In the genomic region with DNA sequence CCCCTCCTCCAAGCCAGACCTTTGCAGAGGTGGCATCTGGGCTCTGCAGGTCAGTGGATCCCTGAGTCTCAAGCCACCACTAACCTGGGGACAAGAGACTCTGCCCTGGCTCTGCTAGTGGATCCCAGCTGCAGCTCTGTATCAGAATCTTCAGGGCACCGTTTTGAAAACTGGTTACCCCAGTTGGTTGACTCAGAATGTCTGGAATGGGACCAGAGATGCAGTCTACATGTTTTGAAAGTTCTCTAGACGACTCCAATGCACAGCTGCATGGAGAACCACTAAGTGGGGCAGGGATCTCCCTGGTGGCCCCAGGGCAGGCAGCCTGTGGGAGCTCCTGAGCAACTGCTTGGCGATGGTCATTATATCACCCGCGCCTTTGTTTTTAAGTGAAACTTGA, we compare ENCODE assay signal across 14 cellular contexts.
"Had no signal": no experiment of that assay in that cellular context is flagged by ENCODE, and none has a peak within 500 bp of the region (broad histone marks: within the 10 kb centered on the region; RNA-seq: fewer than 3 reads in every experiment).

No MANE protein-coding gene starts in this region.

- H3K9ac ChIP-seq: neural progenitor cell, parathyroid adenoma had no signal

- H3K36me3 ChIP-seq: left lung, neural progenitor cell, stomach, thoracic aorta had no signal

- ATAC-seq: activated CD4-positive, CD25-positive, alpha-beta regulatory T cell treated with anti-CD3 and anti-CD28 coated beads, Interleukin-2, amount 50 U/mL, for 24 hours; left lung had no signal

- H3K27me3 ChIP-seq: left lung, neural progenitor cell, stomach had no signal

- H3K4me3 ChIP-seq: left lung, neural progenitor cell, stomach, thoracic aorta had no signal

- H2AFZ ChIP-seq: neural progenitor cell, parathyroid adenoma had no signal

- FAIRE-seq: small intestine, urothelium cell line had no signal

- H3K9me3 ChIP-seq: left lung, stomach, thoracic aorta had no signal

- H3K4me1 ChIP-seq: parathyroid adenoma had no signal

- DNase-seq: activated gamma-delta T cell treated with Interleukin-2 at 50 U/mL for 16 hours; activated naive CD8-positive, alpha-beta T cell treated with anti-CD3 and anti-CD28 coated beads for 36 hours; activated T-cell treated with anti-CD3 and anti-CD28 coated beads, Interleukin-2, amount 50 U/mL, for 48 hours; anterior cingulate cortex; endodermal cell; immature natural killer cell; left lung; small intestine had no signal

- H3K27ac ChIP-seq: left lung, neural progenitor cell, parathyroid adenoma, stomach, thoracic aorta had no signal

- H3K4me2 ChIP-seq: neural progenitor cell had no signal
